Comparison of ENCODE assay signal across 20 cellular contexts in genomic region chr12:11584213-11584855, GRCh38.
DNase-seq lines count a peak whose midpoint lies in the region; ATAC-seq and TF ChIP-seq lines count a peak whose summit lies in the region.
"Had no signal": no experiment of that assay in that cellular context is flagged by ENCODE, and none has a peak within 500 bp of the region (broad histone marks: within the 10 kb centered on the region; RNA-seq: fewer than 3 reads in every experiment).

No MANE protein-coding gene starts in this region.

- TF ChIP-seq CTCF in esophagus squamous epithelium (IDR thresholded peaks at IDR 0.05) = no peak

- peak; percentile 2 for DNase-seq in NCI-H1092 treated with DMSO at 0.1 percent for 48 hours (lab: John Stamatoyannopoulos, UW)
- DNase-seq in NCI-H1092 (lab: John Stamatoyannopoulos, UW) = no peak
- peak; percentile 89 to 92 for DNase-seq in NCI-H524 (lab: John Stamatoyannopoulos, UW)
- peak; percentile 35 for DNase-seq in cerebellar cortex (ENCODE audit: low spot score)
- DNase-seq in renal cortical epithelial cell (ENCODE audit: low read depth) = peak; percentile 26
- no peak for DNase-seq in esophagus squamous epithelium (lab: John Stamatoyannopoulos, UW)
- DNase-seq in effector CD4-positive, alpha-beta T cell = no peak
- DNase-seq: 8988T; activated B cell treated with CpG ODN at 0.5 μM for 24 hours; head of caudate nucleus; immature natural killer cell; lower lobe of right lung; NCI-H1105; NCI-H2171 treated with DMSO at 0.1 percent for 48 hours; right cardiac atrium; SHP77 treated with DMSO at 0.1 percent for 48 hours; stimulated activated naive CD4-positive, alpha-beta T cell; thyroid gland had no signal

- H3K9me3 ChIP-seq in esophagus squamous epithelium = no peaks in the 10 kb centered on the region
- H3K9me3 ChIP-seq: lower lobe of right lung, thyroid gland had no signal

- TF ChIP-seq POLR2A in esophagus squamous epithelium (IDR thresholded peaks at IDR 0.05) = no peak

- WGBS in esophagus squamous epithelium, 2 donors = 73 to 79% methylated on average over 7 of the region's 7 CpGs

- no peak for ATAC-seq in HG03097 (IDR thresholded peaks at IDR 0.05; ENCODE audit: low FRiP score, unreplicated experiment)
- ATAC-seq: esophagus mucosa, lower lobe of right lung, right cardiac atrium had no signal

- H3K27me3 ChIP-seq in esophagus squamous epithelium = no peaks in the 10 kb centered on the region
- H3K27me3 ChIP-seq: thyroid gland had no signal

- intact Hi-C loops in esophagus squamous epithelium (cut with DNase I) = loop anchor here (5.0 kb wide), 1 partner anchor 448 kb away; no protein-coding TSS in a partner anchor

- H3K4me3 ChIP-seq in esophagus squamous epithelium = no peak overlapping the region
- H3K4me3 ChIP-seq: lower lobe of right lung, thyroid gland had no signal

- H3K27ac ChIP-seq in esophagus squamous epithelium = no peak overlapping the region
- H3K27ac ChIP-seq: lower lobe of right lung, thyroid gland had no signal

- peaks cover 8 to 21% (median 9%) of the 10 kb centered on the region in 3 donors for H3K4me1 ChIP-seq in esophagus squamous epithelium

- no peaks in the 10 kb centered on the region for H3K36me3 ChIP-seq in esophagus squamous epithelium
- H3K36me3 ChIP-seq: lower lobe of right lung, thyroid gland had no signal

Comparison
In these comparisons a context has a peak if more than half of its experiments do, and no peak if none do; other contexts are left out.
1. DNase-seq: peak in NCI-H1092 treated with DMSO at 0.1 percent for 48 hours (single experiment), NCI-H524 (2 of 2), cerebellar cortex (single experiment) and renal cortical epithelial cell (single experiment); none in NCI-H1092 (single experiment), esophagus squamous epithelium (single experiment) and effector CD4-positive, alpha-beta T cell (single experiment).